ENCODE assay signal across 10 cellular contexts in the genomic region with DNA sequence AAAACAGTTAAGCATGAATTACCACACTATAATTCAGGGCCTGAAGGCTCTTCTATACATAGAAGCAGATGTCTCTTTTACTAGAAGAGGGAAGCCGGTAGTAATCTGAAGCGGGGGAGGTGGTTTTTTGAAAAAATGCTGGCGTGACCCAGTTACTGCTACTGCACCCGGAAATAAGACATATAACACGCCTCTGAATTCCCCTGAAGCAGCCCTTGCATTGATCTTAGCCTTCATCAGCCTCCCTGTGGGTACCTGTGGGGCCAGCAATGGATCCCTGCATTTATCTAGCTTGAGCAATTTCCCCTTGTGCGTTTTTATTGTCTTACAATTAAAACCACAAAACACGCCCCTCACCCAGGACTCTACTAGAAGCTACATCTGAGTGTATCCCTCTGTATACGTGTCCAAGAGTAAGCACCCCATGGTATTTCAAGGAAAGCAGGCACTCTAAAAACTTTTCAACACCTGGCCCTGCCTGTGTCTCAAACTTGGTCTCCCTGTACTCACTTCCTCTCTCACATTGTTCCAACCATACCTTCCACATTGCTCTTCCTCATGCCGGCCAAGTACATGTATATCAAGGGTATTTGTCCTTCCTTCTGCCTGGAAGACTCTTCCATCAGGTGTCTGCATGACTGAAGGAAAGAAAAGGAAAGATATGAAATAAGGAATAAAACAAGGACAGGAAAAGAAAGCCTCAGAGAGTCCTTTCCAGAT.
A peak's percentile ranks its signal among the peaks of the same experiment; 100 is the strongest.
DNase-seq lines count a peak whose midpoint lies in the region; ATAC-seq and TF ChIP-seq lines count a peak whose summit lies in the region.
"Had no signal": no experiment of that assay in that cellular context is flagged by ENCODE, and none has a peak within 500 bp of the region (broad histone marks: within the 10 kb centered on the region; RNA-seq: fewer than 3 reads in every experiment).

No MANE protein-coding gene starts in this region.

- no peak overlapping the region for H3K27ac Mint-ChIP-seq in nephron progenitor cell
- H3K27ac Mint-ChIP-seq: type B pancreatic cell had no signal

- H3K4me3 ChIP-seq in right atrium auricular region, result no peak overlapping the region
- H3K4me3 ChIP-seq: Peyer's patch had no signal

- H3K4me3 Mint-ChIP-seq in nephron progenitor cell, result no peak overlapping the region
- H3K4me3 Mint-ChIP-seq: type B pancreatic cell had no signal

- H3K27ac ChIP-seq in caudate nucleus (ENCODE audit: low read depth, low read length) (no peak overlapping the region), right atrium auricular region (no peak overlapping the region)
- H3K27ac ChIP-seq: Peyer's patch had no signal

- no peaks in the 10 kb centered on the region for H3K27me3 Mint-ChIP-seq in nephron progenitor cell (ENCODE audit: low read depth, poor library complexity)
- H3K27me3 Mint-ChIP-seq: type B pancreatic cell had no signal

- ATAC-seq in GM18868 (IDR thresholded peaks at IDR 0.05; ENCODE audit: unreplicated experiment), result peak; percentile 55

- H3K9me3 Mint-ChIP-seq in nephron progenitor cell, result peaks cover 16% of the 10 kb centered on the region

- no peaks in the 10 kb centered on the region for H3K9me3 ChIP-seq in right atrium auricular region
- H3K9me3 ChIP-seq: Peyer's patch had no signal

- peak in 4 of 5 donors; percentile 11 to 58 (median 25) for DNase-seq in T-helper 1 cell
- peak; percentile 29 for DNase-seq in activated naive CD4-positive, alpha-beta T cell treated with anti-CD3 and anti-CD28 coated beads, Interleukin-2, amount 50 U/mL, for 16 hours
- DNase-seq in stimulated activated CD4-positive, alpha-beta T cell treated with anti-CD3 and anti-CD28 coated beads, TNF-alpha, amount 100 ng/mL, for 1 hour (ENCODE audit: low read depth in 3 of 3, low spot score in 1 of 3), result peak; percentile 3 to 7 (median 3)
- no peak for DNase-seq in nephron progenitor cell
- DNase-seq in caudate nucleus (lab: John Stamatoyannopoulos, UW), result no peak
- DNase-seq in right atrium auricular region (ENCODE audit: low spot score), result no peak
- no peak for DNase-seq in HK-2 (ENCODE audit: unreplicated experiment)
- DNase-seq: Peyer's patch had no signal

- TF ChIP-seq CTCF in nephron progenitor cell (IDR thresholded peaks at IDR 0.05) (no peak), right atrium auricular region (IDR thresholded peaks at IDR 0.05) (no peak)

- peaks cover 9% of the 10 kb centered on the region for H3K36me3 Mint-ChIP-seq in nephron progenitor cell (ENCODE audit: low read depth)
- H3K36me3 Mint-ChIP-seq: type B pancreatic cell had no signal

- no peaks in the 10 kb centered on the region for H3K27me3 ChIP-seq in right atrium auricular region
- H3K27me3 ChIP-seq: Peyer's patch had no signal

- no peaks in the 10 kb centered on the region for H3K36me3 ChIP-seq in right atrium auricular region
- H3K36me3 ChIP-seq: Peyer's patch had no signal

- H3K4me1 ChIP-seq in right atrium auricular region, result no peaks in the 10 kb centered on the region
- H3K4me1 ChIP-seq: Peyer's patch had no signal

- no peaks in the 10 kb centered on the region for H3K4me1 Mint-ChIP-seq in nephron progenitor cell

Comparison
In these comparisons a context has a peak if more than half of its experiments do, and no peak if none do; other contexts are left out.
1. DNase-seq: peak in T-helper 1 cell (4 of 5), activated naive CD4-positive, alpha-beta T cell treated with anti-CD3 and anti-CD28 coated beads, Interleukin-2, amount 50 U/mL, for 16 hours (single experiment) and stimulated activated CD4-positive, alpha-beta T cell treated with anti-CD3 and anti-CD28 coated beads, TNF-alpha, amount 100 ng/mL, for 1 hour (3 of 3); none in nephron progenitor cell (single experiment), caudate nucleus (0 of 61), right atrium auricular region (single experiment) and HK-2 (single experiment).